1 cellular context compared by ENCODE assay signal in genomic region chr17:34820166-34820920, GRCh38.
TF ChIP-seq lines count a peak whose summit lies in the region.

No MANE protein-coding gene starts in this region.

TF ChIP-seq in IMR-90, 13 proteins besides CTCF, POLR2A, EP300 and RAD21:
- TF ChIP-seq, protein P1, sequence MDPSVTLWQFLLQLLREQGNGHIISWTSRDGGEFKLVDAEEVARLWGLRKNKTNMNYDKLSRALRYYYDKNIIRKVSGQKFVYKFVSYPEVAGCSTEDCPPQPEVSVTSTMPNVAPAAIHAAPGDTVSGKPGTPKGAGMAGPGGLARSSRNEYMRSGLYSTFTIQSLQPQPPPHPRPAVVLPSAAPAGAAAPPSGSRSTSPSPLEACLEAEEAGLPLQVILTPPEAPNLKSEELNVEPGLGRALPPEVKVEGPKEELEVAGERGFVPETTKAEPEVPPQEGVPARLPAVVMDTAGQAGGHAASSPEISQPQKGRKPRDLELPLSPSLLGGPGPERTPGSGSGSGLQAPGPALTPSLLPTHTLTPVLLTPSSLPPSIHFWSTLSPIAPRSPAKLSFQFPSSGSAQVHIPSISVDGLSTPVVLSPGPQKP (IDR thresholded peaks at IDR 0.05; ENCODE audit: borderline replicate concordance, low read depth, low read length), result no peak
- TF ChIP-seq MXI1 (IDR thresholded peaks at IDR 0.05; ENCODE audit: borderline replicate concordance, low read depth, low read length), result no peak
- no peak for TF ChIP-seq CHD1 (IDR thresholded peaks at IDR 0.05; ENCODE audit: low read depth, low read length)
- TF ChIP-seq RCOR1 (IDR thresholded peaks at IDR 0.05; ENCODE audit: insufficient replicate concordance, low read length), result no peak
- no peak for TF ChIP-seq CEBPB (IDR thresholded peaks at IDR 0.05; ENCODE audit: low read depth, low read length)
